Comparison of ENCODE assay signal across 24 cellular contexts in the genomic region with DNA sequence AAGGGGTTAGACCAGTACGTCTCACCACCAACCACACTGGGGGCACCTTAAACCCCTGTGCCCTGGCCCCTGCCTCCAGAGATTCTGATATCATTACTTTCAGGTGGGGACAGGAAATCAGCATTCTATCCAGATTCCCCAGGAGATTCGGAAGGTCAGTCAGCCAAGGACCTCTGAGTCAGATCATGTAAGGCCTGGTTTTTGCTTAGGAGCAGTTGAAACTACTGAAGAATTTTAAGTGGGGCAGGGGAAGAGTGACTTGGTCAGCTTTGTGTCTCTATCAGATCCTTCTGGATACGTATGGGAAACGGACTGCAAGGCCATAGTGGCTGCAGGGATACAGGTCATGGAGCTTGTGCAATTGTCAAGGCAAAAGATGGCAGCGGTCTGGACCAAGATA. TPM values are rescaled to one million over a fixed set of nuclear protein-coding genes. Genes with fewer than 3 reads are reported as not detected.
"Had no signal": no experiment of that assay in that cellular context is flagged by ENCODE, and none has a peak within 500 bp of the region (broad histone marks: within the 10 kb centered on the region; RNA-seq: fewer than 3 reads in every experiment).

No MANE protein-coding gene starts in this region.

- DNase-seq: activated CD4-positive, alpha-beta T cell treated with anti-CD3 and anti-CD28 coated beads, Interleukin-2, amount 50 U/mL, for 1 hour; activated CD4-positive, CD25-positive, alpha-beta regulatory T cell treated with anti-CD3 and anti-CD28 coated beads, Interleukin-2, amount 50 U/mL, for 72 hours; activated CD8-positive, alpha-beta T cell treated with anti-CD3 and anti-CD28 coated beads, Interleukin-2, amount 10 ng/mL, durations not matched to agents 7 days and 5 days; activated T-cell treated with anti-CD3 and anti-CD28 coated beads, Interleukin-2, amount 50 U/mL, for 1 hour; colonic mucosa; dorsolateral prefrontal cortex; effector memory CD8-positive, alpha-beta T cell; mammary epithelial cell; ovary; stimulated activated CD4-positive, alpha-beta T cell treated with anti-CD3 and anti-CD28 coated beads, Interleukin-12 subunit alpha, Interleukin-12 subunit beta, amount 100 ng/mL, for 4 hours; substantia nigra; thyroid gland; uterus had no signal

- H3K27me3 ChIP-seq: adrenal gland, breast epithelium, colonic mucosa, dorsolateral prefrontal cortex, esophagus muscularis mucosa, ovary, thyroid gland, uterus had no signal

- H3K9me3 Mint-ChIP-seq: activated T-helper 17 cell treated with anti-CD3 and anti-CD28 coated beads, Interleukin-2, amount 50 U/mL, for 72 hours; effector memory CD8-positive, alpha-beta T cell; natural killer cell treated with Interleukin-12 subunit alpha and Interleukin-12 subunit beta and Interleukin-15 and Interleukin-18, amount 100 ng/mL, for 72 hours; stimulated activated naive CD8-positive, alpha-beta T cell treated with anti-CD3 and anti-CD28 coated beads, Interleukin-15, Interleukin-2, amounts not matched to agents 100 ng/mL and 50 ng/mL, for 24 hours; T-helper 2 cell treated with Interferon-gamma antibody and Interleukin-4, amounts not matched to agents 5 μg/mL and 100 μg/mL, for 36 hours had no signal

- ATAC-seq: activated CD8-positive, alpha-beta T cell treated with anti-CD3 and anti-CD28 coated beads, Interleukin-2, amount 10 ng/mL, durations not matched to agents 7 days and 5 days; activated T-helper 17 cell treated with anti-CD3 and anti-CD28 coated beads, Interleukin-2, amount 50 U/mL, for 72 hours; effector memory CD8-positive, alpha-beta T cell; left lobe of liver; natural killer cell treated with Interleukin-12 subunit alpha and Interleukin-12 subunit beta and Interleukin-15 and Interleukin-18, amount 100 ng/mL, for 72 hours had no signal

- H3K27me3 Mint-ChIP-seq: activated naive CD8-positive, alpha-beta T cell had no signal

- H3K4me3 Mint-ChIP-seq: activated CD8-positive, alpha-beta T cell treated with anti-CD3 and anti-CD28 coated beads, Interleukin-2, amount 10 ng/mL, durations not matched to agents 7 days and 5 days; activated naive CD8-positive, alpha-beta T cell; activated T-helper 17 cell treated with anti-CD3 and anti-CD28 coated beads, Interleukin-2, amount 50 U/mL, for 72 hours; effector memory CD8-positive, alpha-beta T cell; natural killer cell treated with Interleukin-12 subunit alpha and Interleukin-12 subunit beta and Interleukin-15 and Interleukin-18, amount 100 ng/mL, for 72 hours; stimulated activated naive CD8-positive, alpha-beta T cell treated with anti-CD3 and anti-CD28 coated beads, Interleukin-15, Interleukin-2, amounts not matched to agents 100 ng/mL and 50 ng/mL, for 24 hours; T-helper 2 cell treated with Interferon-gamma antibody and Interleukin-4, amounts not matched to agents 5 μg/mL and 100 μg/mL, for 36 hours had no signal

- H3K4me1 ChIP-seq: adrenal gland, breast epithelium, colonic mucosa, prostate gland, uterus had no signal

- H3K27ac ChIP-seq: adrenal gland, breast epithelium, colonic mucosa, dorsolateral prefrontal cortex, esophagus muscularis mucosa, ovary, prostate gland, thyroid gland, uterus, VCaP had no signal

- H3K4me1 Mint-ChIP-seq: activated T-helper 17 cell treated with anti-CD3 and anti-CD28 coated beads, Interleukin-2, amount 50 U/mL, for 72 hours had no signal

- H3K4me3 ChIP-seq: adrenal gland, breast epithelium, colonic mucosa, dorsolateral prefrontal cortex, esophagus muscularis mucosa, ovary, prostate gland, thyroid gland, uterus had no signal

- H3K9me3 ChIP-seq: adrenal gland, breast epithelium, colonic mucosa, esophagus muscularis mucosa, ovary, prostate gland, thyroid gland, uterus had no signal

- H3K36me3 Mint-ChIP-seq: activated naive CD8-positive, alpha-beta T cell; natural killer cell treated with Interleukin-12 subunit alpha and Interleukin-12 subunit beta and Interleukin-15 and Interleukin-18, amount 100 ng/mL, for 72 hours had no signal

- H3K27ac Mint-ChIP-seq: activated CD8-positive, alpha-beta T cell treated with anti-CD3 and anti-CD28 coated beads, Interleukin-2, amount 10 ng/mL, durations not matched to agents 7 days and 5 days; activated naive CD8-positive, alpha-beta T cell; activated T-helper 17 cell treated with anti-CD3 and anti-CD28 coated beads, Interleukin-2, amount 50 U/mL, for 72 hours; effector memory CD8-positive, alpha-beta T cell; natural killer cell treated with Interleukin-12 subunit alpha and Interleukin-12 subunit beta and Interleukin-15 and Interleukin-18, amount 100 ng/mL, for 72 hours; stimulated activated naive CD8-positive, alpha-beta T cell treated with anti-CD3 and anti-CD28 coated beads, Interleukin-15, Interleukin-2, amounts not matched to agents 100 ng/mL and 50 ng/mL, for 24 hours; T-helper 2 cell treated with Interferon-gamma antibody and Interleukin-4, amounts not matched to agents 5 μg/mL and 100 μg/mL, for 36 hours had no signal

- H3K36me3 ChIP-seq: adrenal gland, breast epithelium, colonic mucosa, ovary, prostate gland, thyroid gland, uterus had no signal

RNA-seq across cellular contexts. Expression of a gene that starts 9.0 kb away (rescaled TPM):
- total RNA-seq: activated CD8-positive, alpha-beta T cell treated with anti-CD3 and anti-CD28 coated beads, Interleukin-2, amount 10 ng/mL, durations not matched to agents 7 days and 5 days; natural killer cell treated with Interleukin-12 subunit alpha and Interleukin-12 subunit beta and Interleukin-15 and Interleukin-18, amount 100 ng/mL, for 72 hours had no signal
